ENCODE assay signal across 22 cellular contexts in the genomic region with DNA sequence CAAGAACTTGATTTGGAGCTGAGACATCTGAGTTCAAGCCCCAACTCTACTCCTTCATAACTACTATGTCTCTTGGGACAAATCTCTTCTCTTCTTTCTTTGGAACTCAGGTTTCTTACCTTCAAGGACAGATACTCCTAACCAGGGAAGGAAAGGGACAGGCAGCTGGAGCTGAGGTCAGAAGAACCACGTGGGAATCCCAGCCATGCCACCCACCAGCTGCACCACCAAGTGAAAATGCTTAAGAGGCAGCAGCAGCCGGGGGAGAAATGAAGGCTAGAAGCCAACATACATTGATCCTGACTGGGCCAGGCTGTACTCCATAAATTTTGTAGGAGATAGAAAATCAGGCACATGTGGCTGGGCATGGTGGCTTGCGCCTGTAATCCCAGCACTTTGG. TPM values are rescaled to one million over a fixed set of nuclear protein-coding genes. Genes with fewer than 3 reads are reported as not detected.
"Had no signal": no experiment of that assay in that cellular context is flagged by ENCODE, and none has a peak within 500 bp of the region (broad histone marks: within the 10 kb centered on the region; RNA-seq: fewer than 3 reads in every experiment).

No MANE protein-coding gene starts in this region.

- H3K27ac ChIP-seq: KMS-11 had no signal

- DNase-seq: Kasumi-1, MM.1S, NCI-H1092 treated with DMSO at 0.1 percent for 48 hours, NCI-H1436, NCI-H187, NCI-H2029, NCI-H2081 treated with DMSO at 0.1 percent for 48 hours, NCI-H2171, NCI-H226, NCI-H446, NCI-H510A, NCI-H524 treated with DMSO at 0.1 percent for 48 hours, NCI-H69, NCI-H774, RPMI8226, SHP77 had no signal

- ATAC-seq: HepG2, K562 had no signal

- H3K4me3 ChIP-seq: K562 had no signal

- H3K4me2 ChIP-seq: KMS-11 had no signal

- H3K9ac ChIP-seq: KMS-11 had no signal

RNA-seq across cellular contexts. Expression of a gene that starts 9.6 kb away (rescaled TPM):
- total RNA-seq: HepG2, HT-29, K562, M059J had no signal
- polyA plus RNA-seq: HepG2, IgD-negative memory B cell, K562 had no signal

RNA-seq across cellular contexts. Expression of a gene that starts 20.7 kb away (rescaled TPM):
- total RNA-seq: HepG2, HT-29, K562, M059J had no signal
- polyA plus RNA-seq: HepG2, IgD-negative memory B cell, K562 had no signal

RNA-seq across cellular contexts. Expression of a gene that starts 37.1 kb away (rescaled TPM):
- total RNA-seq: HepG2, HT-29, K562, M059J had no signal
- polyA plus RNA-seq: HepG2, IgD-negative memory B cell, K562 had no signal

RNA-seq across cellular contexts. Expression of a gene that starts 55.4 kb away (rescaled TPM):
- total RNA-seq: HepG2, HT-29, K562, M059J had no signal
- polyA plus RNA-seq: HepG2, IgD-negative memory B cell, K562 had no signal
